In the genomic region with DNA sequence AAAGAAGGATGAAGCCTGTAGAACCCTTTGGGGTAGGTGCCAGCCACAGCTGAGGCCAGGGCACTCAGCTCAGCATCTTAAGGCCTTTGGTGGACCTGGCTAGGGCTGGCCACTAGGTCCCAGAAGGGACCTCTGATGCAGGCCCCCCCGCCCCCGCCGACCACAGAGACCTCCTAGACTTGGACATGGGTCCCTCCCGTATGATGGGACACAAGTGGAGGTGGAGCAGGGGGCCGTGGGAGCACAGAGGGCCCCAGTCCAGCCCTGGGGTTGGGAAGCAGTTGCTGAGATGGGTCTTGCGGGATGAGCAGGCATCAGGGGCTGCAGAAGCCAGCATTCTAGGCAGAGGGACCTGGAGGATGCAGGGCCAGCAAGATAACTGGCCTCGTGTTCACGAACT, we compare ENCODE assay signal across 21 cellular contexts.
"Had no signal": no experiment of that assay in that cellular context is flagged by ENCODE, and none has a peak within 500 bp of the region (broad histone marks: within the 10 kb centered on the region; RNA-seq: fewer than 3 reads in every experiment).

No MANE protein-coding gene starts in this region.

- H3K27me3 ChIP-seq: body of pancreas, dorsolateral prefrontal cortex, tibial artery, uterus had no signal

- H3K4me3 ChIP-seq: body of pancreas, dorsolateral prefrontal cortex, mucosa of descending colon, tibial artery, uterus had no signal

- H3K27ac ChIP-seq: body of pancreas, tibial artery, uterus had no signal

- H3K4me1 ChIP-seq: uterus had no signal

- H3K9me3 Mint-ChIP-seq: activated B cell treated with CpG ODN at 0.5 μM for 24 hours; activated CD4-positive, alpha-beta memory T cell treated with anti-CD3 and anti-CD28 coated beads for 36 hours; activated naive CD8-positive, alpha-beta T cell treated with anti-CD3 and anti-CD28 coated beads, Interleukin-2, amount 10 ng/mL, durations not matched to agents 7 days and 5 days; activated T-helper 17 cell treated with anti-CD3 and anti-CD28 coated beads, Interleukin-2, amount 50 U/mL, for 72 hours; memory B cell; naive B cell; T-cell had no signal

- H3K36me3 ChIP-seq: uterus had no signal

- H3K27me3 Mint-ChIP-seq: activated B cell treated with CpG ODN at 0.5 μM for 24 hours; activated CD4-positive, alpha-beta memory T cell treated with anti-CD3 and anti-CD28 coated beads for 36 hours; activated naive CD8-positive, alpha-beta T cell treated with anti-CD3 and anti-CD28 coated beads, Interleukin-2, amount 10 ng/mL, durations not matched to agents 7 days and 5 days; activated T-helper 17 cell treated with anti-CD3 and anti-CD28 coated beads, Interleukin-2, amount 50 U/mL, for 72 hours; memory B cell; naive B cell had no signal

- H3K9me3 ChIP-seq: body of pancreas, mucosa of descending colon, tibial artery, uterus had no signal

- H3K27ac Mint-ChIP-seq: activated B cell treated with CpG ODN at 0.5 μM for 24 hours; activated CD4-positive, alpha-beta memory T cell treated with anti-CD3 and anti-CD28 coated beads for 36 hours; activated naive CD8-positive, alpha-beta T cell treated with anti-CD3 and anti-CD28 coated beads, Interleukin-2, amount 10 ng/mL, durations not matched to agents 7 days and 5 days; activated T-helper 17 cell treated with anti-CD3 and anti-CD28 coated beads, Interleukin-2, amount 50 U/mL, for 72 hours; memory B cell; T-cell had no signal

- DNase-seq: activated B cell treated with CpG ODN at 0.5 μM for 24 hours; activated CD4-positive, alpha-beta memory T cell treated with anti-CD3 and anti-CD28 coated beads for 36 hours; activated CD4-positive, alpha-beta T cell treated with anti-CD3 and anti-CD28 coated beads for 4 hours; activated naive CD4-positive, alpha-beta T cell treated with Interleukin-2 at 50 U/mL for 16 hours; activated naive CD8-positive, alpha-beta T cell treated with anti-CD3 and anti-CD28 coated beads, Interleukin-2, amount 10 ng/mL, durations not matched to agents 7 days and 5 days; body of pancreas; central memory CD4-positive, alpha-beta T cell; foreskin fibroblast; naive B cell; nucleus accumbens; stimulated activated CD4-positive, alpha-beta T cell treated with anti-CD3 and anti-CD28 coated beads, Interleukin-12 subunit alpha, Interleukin-12 subunit beta, amount 100 ng/mL, for 4 hours; stimulated activated CD4-positive, alpha-beta T cell treated with anti-CD3 and anti-CD28 coated beads, Interleukin-1b, Interleukin-23, amount 100 ng/mL, for 48 hours; stimulated activated naive CD8-positive, alpha-beta T cell treated with anti-CD3 and anti-CD28 coated beads, Interleukin-15, Interleukin-2, amounts not matched to agents 100 U/mL and 50 U/mL, for 24 hours; substantia nigra; T-cell; tibial artery had no signal

- H3K4me3 Mint-ChIP-seq: activated B cell treated with CpG ODN at 0.5 μM for 24 hours; activated CD4-positive, alpha-beta memory T cell treated with anti-CD3 and anti-CD28 coated beads for 36 hours; activated naive CD8-positive, alpha-beta T cell treated with anti-CD3 and anti-CD28 coated beads, Interleukin-2, amount 10 ng/mL, durations not matched to agents 7 days and 5 days; activated T-helper 17 cell treated with anti-CD3 and anti-CD28 coated beads, Interleukin-2, amount 50 U/mL, for 72 hours; memory B cell; naive B cell; T-cell had no signal
